18 cellular contexts compared by ENCODE assay signal in the genomic region with DNA sequence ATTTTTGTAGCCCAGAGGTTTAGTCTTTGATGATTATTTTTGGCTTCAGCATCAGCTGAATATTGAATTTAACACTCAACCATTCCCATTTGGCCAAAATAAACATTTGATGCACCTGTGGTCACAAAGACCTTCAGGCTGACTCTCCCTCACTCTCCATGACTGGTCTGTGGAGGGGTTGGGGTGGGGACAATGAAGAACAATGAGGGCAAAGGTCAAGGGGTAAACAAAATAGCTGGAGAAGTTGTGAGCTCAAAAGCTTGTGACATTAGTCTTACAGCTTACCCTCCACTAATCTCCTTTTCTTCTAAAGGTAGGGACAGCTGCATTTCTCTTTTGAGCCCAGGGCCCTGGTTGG.
DNase-seq lines count a peak whose midpoint lies in the region; ATAC-seq and TF ChIP-seq lines count a peak whose summit lies in the region.
"Had no signal": no experiment of that assay in that cellular context is flagged by ENCODE, and none has a peak within 500 bp of the region (broad histone marks: within the 10 kb centered on the region; RNA-seq: fewer than 3 reads in every experiment).

No MANE protein-coding gene starts in this region.

- DNase-seq in Daoy (ENCODE audit: low read depth) (peak; percentile 37), M059J (ENCODE audit: low read depth) (peak; percentile 52), astrocyte of the cerebellum (ENCODE audit: low read depth) (peak; percentile 23), right lobe of liver (no peak), hippocampal formation (lab: John Stamatoyannopoulos, UW) (no peak), body of pancreas (no peak)
- DNase-seq: BE2C; CD8-positive, alpha-beta T cell; HCEC 1CT; NCI-H1930; NCI-H524; Right ventricle myocardium superior; SK-N-SH; T-helper 1 cell had no signal

- H3K27ac ChIP-seq in right lobe of liver = peak overlapping the region in 2 of 3 donors; percentile 37 to 79
- peak overlapping the region in 2 of 4 donors; percentile 43 to 60 for H3K27ac ChIP-seq in body of pancreas
- H3K27ac ChIP-seq: HL-60, KMS-11 had no signal

- no peaks in the 10 kb centered on the region for H3K27me3 ChIP-seq in right lobe of liver
- no peaks in the 10 kb centered on the region for H3K27me3 ChIP-seq in body of pancreas
- H3K27me3 ChIP-seq: BE2C had no signal

- H3K9me3 ChIP-seq in right lobe of liver = no peaks in the 10 kb centered on the region
- no peaks in the 10 kb centered on the region for H3K9me3 ChIP-seq in body of pancreas
- H3K9me3 ChIP-seq: BE2C, SK-N-SH had no signal

- in situ Hi-C loops in astrocyte of the cerebellum (cut with HindIII; ENCODE audit: low sequenced_read_pairs) = loop anchor here (5.0 to 25.0 kb wide), 4 partner anchors 83 to 803 kb away; partner anchors contain the start of gene FARP1

- no peak for TF ChIP-seq POLR2A in right lobe of liver (IDR thresholded peaks at IDR 0.05)
- TF ChIP-seq POLR2A in body of pancreas (IDR thresholded peaks at IDR 0.05) = no peak

- TF ChIP-seq CTCF in astrocyte of the cerebellum (IDR thresholded peaks at IDR 0.05; ENCODE audit: low read depth, low read length, missing control alignments) (no peak), right lobe of liver (IDR thresholded peaks at IDR 0.05) (no peak), body of pancreas (IDR thresholded peaks at IDR 0.05) (no peak)

- H3K36me3 ChIP-seq in right lobe of liver = no peaks in the 10 kb centered on the region
- H3K36me3 ChIP-seq in body of pancreas (replicated peaks in 1 of 2; ENCODE audit: insufficient read depth in 1 of 2, low read depth in 2 of 2) = no peaks in the 10 kb centered on the region
- H3K36me3 ChIP-seq: BE2C had no signal

- peaks cover 0 to 39% (median 11%) of the 10 kb centered on the region in 4 donors for H3K4me1 ChIP-seq in right lobe of liver
- peaks cover 26% of the 10 kb centered on the region for H3K4me1 ChIP-seq in body of pancreas

- ATAC-seq in right lobe of liver (peak; percentile 77 to 87 (median 82)), GM21360 (IDR thresholded peaks at IDR 0.05; ENCODE audit: unreplicated experiment) (no peak), body of pancreas (no peak), GM18858 (IDR thresholded peaks at IDR 0.05; ENCODE audit: unreplicated experiment) (no peak)
- ATAC-seq: CD8-positive, alpha-beta T cell had no signal

- intact Hi-C loops in right lobe of liver (cut with DNase I) (no loop called here), body of pancreas (cut with DNase I) (no loop called here)

- H3K4me3 ChIP-seq in astrocyte of the cerebellum (ENCODE audit: low read depth, low read length) (no peak overlapping the region), right lobe of liver (no peak overlapping the region), body of pancreas (no peak overlapping the region)

Comparison
In these comparisons a context has a peak if more than half of its experiments do, and no peak if none do; other contexts are left out.
1. DNase-seq: peak in Daoy (single experiment), M059J (single experiment) and astrocyte of the cerebellum (single experiment); none in right lobe of liver (0 of 3), hippocampal formation (0 of 2) and body of pancreas (0 of 4).
2. ATAC-seq: peak in right lobe of liver (4 of 4); none in GM21360 (single experiment), body of pancreas (single experiment) and GM18858 (single experiment).